Comparison of ENCODE assay signal across 8 cellular contexts in genomic region chr15:64430000-64430735, GRCh38. TPM values are rescaled to one million over a fixed set of nuclear protein-coding genes. Genes with fewer than 3 reads are reported as not detected.
DNase-seq lines count a peak whose midpoint lies in the region; ATAC-seq, FAIRE-seq and TF ChIP-seq lines count a peak whose summit lies in the region.

No MANE protein-coding gene starts in this region.

- H3K36me3 Mint-ChIP-seq in CD8-positive, alpha-beta memory T cell = peaks cover 5 to 32% (median 5%) of the 10 kb centered on the region in 3 donors

- H3K9me3 ChIP-seq in CD8-positive, alpha-beta memory T cell (ENCODE audit: low read length) = no peaks in the 10 kb centered on the region
- H3K9me3 ChIP-seq in HUES48 (ENCODE audit: control insufficient read depth, insufficient read depth, low read length) (no peaks in the 10 kb centered on the region), SJCRH30 (replicated peaks) (no peaks in the 10 kb centered on the region), K562 (replicated peaks; ENCODE audit: control insufficient read depth, insufficient read depth, low read depth, low read length) (no peaks in the 10 kb centered on the region), vagina (no peaks in the 10 kb centered on the region)

- no peaks in the 10 kb centered on the region for H3K27me3 Mint-ChIP-seq in CD8-positive, alpha-beta memory T cell

- BruUV-seq in K562 (replicated peaks; lab: Mats Ljungman, UMichigan) = no TSS peak

- no peak overlapping the region for H3K4me2 ChIP-seq in K562 (ENCODE audit: insufficient read depth, low read length)

- intact Hi-C loops in K562 (cut with micrococcal nuclease) = loop anchor here (5.0 to 10.0 kb wide), 3 partner anchors 135 to 297 kb away; no protein-coding TSS in a partner anchor
- intact Hi-C loops in vagina (cut with DNase I) = loop anchor here (10.0 kb wide), 1 partner anchor 235 kb away; no protein-coding TSS in a partner anchor

- no peak for TF ChIP-seq CTCF in K562 (IDR thresholded peaks at IDR 0.05 in 2 of 3, conservative IDR thresholded peaks at IDR 0.05 in 1 of 3; ENCODE audit: insufficient read depth in 2 of 3, low read depth in 1 of 3, low read length in 3 of 3)
- TF ChIP-seq CTCF in vagina (IDR thresholded peaks at IDR 0.05) = no peak

- H2AFZ ChIP-seq in K562 (ENCODE audit: low read depth, low read length) = no peak overlapping the region

- POLR2A ChIA-PET in CD8-positive, alpha-beta memory T cell (lab: Charles Lee) = interaction anchor here (0.6 to 1.3 kb wide), 7 partner anchors 8 to 870 kb away, joined by 3 to 8 read pairs (median 3); no protein-coding TSS in a partner anchor
- POLR2A ChIA-PET in K562 (lab: Yijun Ruan, JAX) = interaction anchor here (0.5 to 1.1 kb wide), 6 partner anchors 9 to 221 kb away, joined by 3 to 6 read pairs (median 4); partner anchors contain the start of gene ZNF609

- H3K4me3 ChIP-seq in CD8-positive, alpha-beta memory T cell (ENCODE audit: low read length) = peak overlapping the region; percentile 38
- no peak overlapping the region; the same call in 1 of the 2 replicates for H3K4me3 ChIP-seq in HUES48 (ENCODE audit: low read depth, low read length)
- H3K4me3 ChIP-seq in SJCRH30 = no peak overlapping the region
- H3K4me3 ChIP-seq in K562 = no peak overlapping the region
- H3K4me3 ChIP-seq in vagina = no peak overlapping the region

- peak; percentile 88 for TF ChIP-seq EP300 in K562 (IDR thresholded peaks at IDR 0.05; ENCODE audit: low read length)

- H3K79me2 ChIP-seq in K562 (ENCODE audit: control insufficient read depth, insufficient read depth, low read length) = no peaks in the 10 kb centered on the region

- no peak overlapping the region for H3K27ac ChIP-seq in CD8-positive, alpha-beta memory T cell (ENCODE audit: low read depth, low read length)
- H3K27ac ChIP-seq in HUES48 (ENCODE audit: low read depth, low read length) = peak overlapping the region; percentile 87
- H3K27ac ChIP-seq in SJCRH30 = no peak overlapping the region
- peak overlapping the region; percentile 24; the same call in 1 of the 3 replicates for H3K27ac ChIP-seq in K562 (ENCODE audit: extremely low read depth, low read depth, low read length)
- H3K27ac ChIP-seq in vagina = peak overlapping the region; percentile 59

- 3% methylated on average over 3 of the region's 3 CpGs for WGBS in K562 (ENCODE audit: insufficient coverage, low coverage, missing lambda C conversion rate)

- peaks cover 48% of the 10 kb centered on the region for H3K4me1 ChIP-seq in CD8-positive, alpha-beta memory T cell (ENCODE audit: insufficient read depth, low read length)
- H3K4me1 ChIP-seq in HUES48 (ENCODE audit: control insufficient read depth, insufficient read depth, low read length) (peaks cover 19% of the 10 kb centered on the region), SJCRH30 (peaks cover 10% of the 10 kb centered on the region), K562 (replicated peaks in 1 of 2; ENCODE audit: control insufficient read depth in 2 of 2, insufficient read depth in 2 of 2, low read length in 2 of 2) (peaks cover 3 to 19% of the 10 kb centered on the region in 2 experiments; a peak in 3 of 5 replicates), vagina (peaks cover 20% of the 10 kb centered on the region)

- FAIRE-seq in K562 (lab: Jason Lieb, UNC) (peak; percentile 93), GM12891 (lab: Jason Lieb, UNC) (no peak)

- CTCF ChIA-PET in CD8-positive, alpha-beta memory T cell (lab: Charles Lee) = interaction anchor here (0.9 to 1.4 kb wide), 7 partner anchors 11 to 411 kb away, joined by 3 to 11 read pairs (median 3); no protein-coding TSS in a partner anchor
- CTCF ChIA-PET in K562 (lab: Yijun Ruan, JAX; ENCODE audit: low intra/inter-chr PET ratio) = interaction anchor here (0.5 to 0.6 kb wide), 2 partner anchors 74 to 220 kb away, joined by 3 to 4 read pairs; no protein-coding TSS in a partner anchor

- H3K4me3 Mint-ChIP-seq in CD8-positive, alpha-beta memory T cell = peak overlapping the region; percentile 17 to 86 (median 79)

- peaks cover 37 to 47% (median 40%) of the 10 kb centered on the region in 3 donors for H3K4me1 Mint-ChIP-seq in CD8-positive, alpha-beta memory T cell

- DNase-seq in CD8-positive, alpha-beta memory T cell = peak; percentile 1 to 82 (median 72)
- DNase-seq in SJCRH30 (peak; percentile 41 to 52), K562 (ENCODE audit: extremely low read depth in 1 of 4, low spot score in 3 of 4) (peak in 3 of 4 experiments; percentile 22 to 80 (median 62)), left kidney (ENCODE audit: low read depth, low spot score) (peak; percentile 64), vagina (ENCODE audit: extremely low spot score in 2 of 2) (peak in 1 of 2 donors; percentile 87), GM12891 (ENCODE audit: insufficient read length, low spot score) (no peak)

- H3K9me1 ChIP-seq in K562 (ENCODE audit: control insufficient read depth, insufficient read depth, low read length) = no peaks in the 10 kb centered on the region

- no peak for TF ChIP-seq RAD21 in K562 (CRISPR knock-in tag; conservative IDR thresholded peaks at IDR 0.05 in 1 of 2, IDR thresholded peaks at IDR 0.05 in 1 of 2)

- in situ Hi-C loops in K562 (cut with MboI) = no loop called here

- H3K27me3 ChIP-seq in CD8-positive, alpha-beta memory T cell (ENCODE audit: insufficient read depth, low read length, poor library complexity, severe bottlenecking) = no peaks in the 10 kb centered on the region
- 0 out of 2 replicates have a peak, but pooled peaks cover 3% of the 10 kb centered on the region for H3K27me3 ChIP-seq in HUES48 (ENCODE audit: control insufficient read depth, insufficient read depth, low read length)
- no peaks in the 10 kb centered on the region for H3K27me3 ChIP-seq in SJCRH30
- no peaks in the 10 kb centered on the region for H3K27me3 ChIP-seq in K562 (ENCODE audit: control insufficient read depth in 2 of 2, insufficient read depth in 2 of 2, low read length in 2 of 2)
- H3K27me3 ChIP-seq in vagina = no peaks in the 10 kb centered on the region

- TF ChIP-seq POLR2A in K562 (conservative IDR thresholded peaks at IDR 0.05) (no peak), vagina (IDR thresholded peaks at IDR 0.05) (no peak), GM12891 (IDR thresholded peaks at IDR 0.05; ENCODE audit: low read depth, low read length) (no peak)

- no peaks in the 10 kb centered on the region for H4K20me1 ChIP-seq in K562 (replicated peaks; ENCODE audit: control insufficient read depth, insufficient read depth, low read length)

- peaks cover 2% of the 10 kb centered on the region for H3K36me3 ChIP-seq in CD8-positive, alpha-beta memory T cell (ENCODE audit: insufficient read depth, low read length)
- H3K36me3 ChIP-seq in HUES48 (ENCODE audit: control insufficient read depth, insufficient read depth, low read length) = peaks cover 16% of the 10 kb centered on the region
- peaks cover 12% of the 10 kb centered on the region for H3K36me3 ChIP-seq in SJCRH30
- H3K36me3 ChIP-seq in K562 (ENCODE audit: control insufficient read depth, insufficient read depth, low read length) = peaks cover 9% of the 10 kb centered on the region; the same call in 2 of the 3 replicates
- H3K36me3 ChIP-seq in vagina = peaks cover 0 to 18% of the 10 kb centered on the region in 2 donors

- H3K27ac Mint-ChIP-seq in CD8-positive, alpha-beta memory T cell = peak overlapping the region; percentile 76 to 97 (median 92)

- H3K9me3 Mint-ChIP-seq in CD8-positive, alpha-beta memory T cell = no peaks in the 10 kb centered on the region

- peak; percentile 93 for ATAC-seq in K562
- no peak for ATAC-seq in HG02678 (IDR thresholded peaks at IDR 0.05; ENCODE audit: unreplicated experiment)

- H3K9ac ChIP-seq in HUES48 (ENCODE audit: low read depth, low read length) = peak overlapping the region; percentile 19; the same call in 1 of the 2 replicates
- no peak overlapping the region for H3K9ac ChIP-seq in K562 (ENCODE audit: insufficient read depth in 1 of 2, low read depth in 2 of 2, low read length in 2 of 2)

RNA-seq across cellular contexts. Expression of gene ZNF609, which starts 30.2 kb away (rescaled TPM):
- 10 to 100 TPM; 38.0 to 38.9 TPM for total RNA-seq in CD8-positive, alpha-beta memory T cell
- polyA plus RNA-seq in CD8-positive, alpha-beta memory T cell = 10.7 TPM
- total RNA-seq in SJCRH30 (2014; rRNA removed; shearing (Covaris generic)) = 27.4 and 28.6 TPM in 2 replicates
- total RNA-seq in K562 (2011; cell fraction: chromatin; rRNA removed; ENCODE audit: low replicate concordance) = 86.9 and 163 TPM in 2 replicates
- total RNA-seq in K562 (2011; cell fraction: nucleolus; rRNA removed) = 41.4 and 47.1 TPM in 2 replicates
- total RNA-seq in K562 (2011; cell fraction: nucleoplasm; rRNA removed) = 93.0 and 141 TPM in 2 replicates
- total RNA-seq in K562 (2014; rRNA removed) (17.1 and 18.2 TPM in 2 replicates), K562 (2014; rRNA removed; fragmentation: Illumina TruSeq; extraction: Trizol) (21.9 and 23.5 TPM in 2 replicates), K562 (2015; rRNA removed; fragmentation: Illumina TruSeq; extraction: Trizol) (17.8 and 19.6 TPM in 2 replicates), K562 (2021) (38.4 and 38.7 TPM in 2 replicates), vagina (33.1 TPM)
- polyA plus RNA-seq in K562 (2011; rRNA removed) (21.3 TPM in 2 replicates), K562 (2014; fragmentation: Illumina TruSeq; extraction: Trizol) (29.2 and 34.2 TPM in 2 replicates), K562 (2014; fragmentation: Nextera tagmentation; extraction: Ambion mirVana) (1 to 10 TPM; 3.0 to 7.6 TPM), K562 (2014; rRNA removed) (15.2 and 16.0 TPM in 2 replicates)
- polyA plus RNA-seq in K562 (2011; cell fraction: cytosol; rRNA removed) = 11.0 and 11.1 TPM in 2 replicates
- 29.8 and 33.7 TPM in 2 replicates for polyA plus RNA-seq in K562 (2011; cell fraction: nucleus; rRNA removed)
- polyA plus RNA-seq in K562 (2012) = 18.5 and 21.6 TPM in 2 replicates
- 72.3 and 75.6 TPM in 2 replicates for polyA minus RNA-seq in K562 (2011; rRNA and poly(A)+ RNA removed)
- polyA minus RNA-seq in K562 (2011; cell fraction: cytosol; rRNA and poly(A)+ RNA removed) = 20.1 and 34.1 TPM in 2 replicates
- polyA minus RNA-seq in K562 (2011; cell fraction: nucleus; rRNA and poly(A)+ RNA removed) = 12.9 and 19.5 TPM in 2 replicates
- 11.0 TPM for polyA plus RNA-seq in GM12891 (2012; ENCODE audit: low read depth, missing spikeins)

RNA-seq across cellular contexts. Expression of gene TRIP4, which starts 42.5 kb away (rescaled TPM):
- total RNA-seq in CD8-positive, alpha-beta memory T cell = 10 to 100 TPM; 25.1 to 26.2 TPM
- 31.9 TPM for polyA plus RNA-seq in CD8-positive, alpha-beta memory T cell
- 7.0 and 8.8 TPM in 2 replicates for total RNA-seq in SJCRH30 (2014; rRNA removed; shearing (Covaris generic))
- total RNA-seq in K562 (2011; cell fraction: chromatin; rRNA removed; ENCODE audit: low replicate concordance) = 25.3 and 52.1 TPM in 2 replicates
- total RNA-seq in K562 (2011; cell fraction: nucleolus; rRNA removed) = 19.0 and 22.0 TPM in 2 replicates
- total RNA-seq in K562 (2011; cell fraction: nucleoplasm; rRNA removed) = 20.2 and 24.0 TPM in 2 replicates
- total RNA-seq in K562 (2014; rRNA removed) = 6.6 and 7.6 TPM in 2 replicates
- total RNA-seq in K562 (2014; rRNA removed; fragmentation: Illumina TruSeq; extraction: Trizol) = 10.9 and 14.9 TPM in 2 replicates
- total RNA-seq in K562 (2015; rRNA removed; fragmentation: Illumina TruSeq; extraction: Trizol) = 10.4 and 12.4 TPM in 2 replicates
- total RNA-seq in K562 (2021) = 15.5 and 17.4 TPM in 2 replicates
- 17.4 and 21.9 TPM in 2 replicates for polyA plus RNA-seq in K562 (2011; rRNA removed)
- polyA plus RNA-seq in K562 (2011; cell fraction: cytosol; rRNA removed) = 5.6 and 8.2 TPM in 2 replicates
- 9.7 and 14.3 TPM in 2 replicates for polyA plus RNA-seq in K562 (2011; cell fraction: nucleus; rRNA removed)
- polyA plus RNA-seq in K562 (2012) = 17.4 and 19.5 TPM in 2 replicates
- polyA plus RNA-seq in K562 (2014; fragmentation: Illumina TruSeq; extraction: Trizol) = 22.1 and 23.3 TPM in 2 replicates
- 10 to 100 TPM; 11.7 to 16.7 TPM for polyA plus RNA-seq in K562 (2014; fragmentation: Nextera tagmentation; extraction: Ambion mirVana)
- polyA plus RNA-seq in K562 (2014; rRNA removed) = 17.2 and 20.1 TPM in 2 replicates
- 19.0 and 21.1 TPM in 2 replicates for polyA minus RNA-seq in K562 (2011; rRNA and poly(A)+ RNA removed)
- polyA minus RNA-seq in K562 (2011; cell fraction: cytosol; rRNA and poly(A)+ RNA removed) = 5.6 and 7.3 TPM in 2 replicates
- polyA minus RNA-seq in K562 (2011; cell fraction: nucleus; rRNA and poly(A)+ RNA removed) = 9.2 and 17.7 TPM in 2 replicates
- total RNA-seq in vagina = 22.3 TPM
- 17.8 TPM for polyA plus RNA-seq in GM12891 (2012; ENCODE audit: low read depth, missing spikeins)

RNA-seq across cellular contexts. Expression of gene PCLAF, which starts 48.9 kb away (rescaled TPM):
- 10 to 100 TPM; 84.4 to 90.3 TPM for total RNA-seq in CD8-positive, alpha-beta memory T cell
- not detected for polyA plus RNA-seq in CD8-positive, alpha-beta memory T cell
- 581 and 605 TPM in 2 replicates for total RNA-seq in SJCRH30 (2014; rRNA removed; shearing (Covaris generic))
- total RNA-seq in K562 (2011; cell fraction: chromatin; rRNA removed; ENCODE audit: low replicate concordance) = 103 and 143 TPM in 2 replicates
- 66.6 and 68.9 TPM in 2 replicates for total RNA-seq in K562 (2011; cell fraction: nucleolus; rRNA removed)
- 73.7 and 109 TPM in 2 replicates for total RNA-seq in K562 (2011; cell fraction: nucleoplasm; rRNA removed)
- total RNA-seq in K562 (2014; rRNA removed) = 112 and 135 TPM in 2 replicates
- 305 and 406 TPM in 2 replicates for total RNA-seq in K562 (2014; rRNA removed; fragmentation: Illumina TruSeq; extraction: Trizol)
- total RNA-seq in K562 (2015; rRNA removed; fragmentation: Illumina TruSeq; extraction: Trizol) = 111 and 113 TPM in 2 replicates
- 132 and 161 TPM in 2 replicates for total RNA-seq in K562 (2021)
- polyA plus RNA-seq in K562 (2011; rRNA removed) = 331 and 560 TPM in 2 replicates
- 75.7 and 121 TPM in 2 replicates for polyA plus RNA-seq in K562 (2011; cell fraction: cytosol; rRNA removed)
- polyA plus RNA-seq in K562 (2011; cell fraction: nucleus; rRNA removed) = 192 and 207 TPM in 2 replicates
- polyA plus RNA-seq in K562 (2012) = 196 and 232 TPM in 2 replicates
- 427 and 492 TPM in 2 replicates for polyA plus RNA-seq in K562 (2014; fragmentation: Illumina TruSeq; extraction: Trizol)
- polyA plus RNA-seq in K562 (2014; fragmentation: Nextera tagmentation; extraction: Ambion mirVana) = 100 to 1,000 TPM; 715 to 881 TPM
- 360 and 565 TPM in 2 replicates for polyA plus RNA-seq in K562 (2014; rRNA removed)
- polyA minus RNA-seq in K562 (2011; rRNA and poly(A)+ RNA removed) = 191 and 212 TPM in 2 replicates
- 29.5 and 33.0 TPM in 2 replicates for polyA minus RNA-seq in K562 (2011; cell fraction: cytosol; rRNA and poly(A)+ RNA removed)
- polyA minus RNA-seq in K562 (2011; cell fraction: nucleus; rRNA and poly(A)+ RNA removed) = 17.4 and 19.5 TPM in 2 replicates
- 8.1 TPM for total RNA-seq in vagina
- 132 TPM for polyA plus RNA-seq in GM12891 (2012; ENCODE audit: low read depth, missing spikeins)

Comparison
In these comparisons a context has a peak if more than half of its experiments do, and no peak if none do; other contexts are left out.
1. H3K27ac ChIP-seq: peak in HUES48 (single experiment), K562 (single experiment) and vagina (single experiment); none in CD8-positive, alpha-beta memory T cell (single experiment) and SJCRH30 (single experiment).